11 cellular contexts compared by ENCODE assay signal in the genomic region with DNA sequence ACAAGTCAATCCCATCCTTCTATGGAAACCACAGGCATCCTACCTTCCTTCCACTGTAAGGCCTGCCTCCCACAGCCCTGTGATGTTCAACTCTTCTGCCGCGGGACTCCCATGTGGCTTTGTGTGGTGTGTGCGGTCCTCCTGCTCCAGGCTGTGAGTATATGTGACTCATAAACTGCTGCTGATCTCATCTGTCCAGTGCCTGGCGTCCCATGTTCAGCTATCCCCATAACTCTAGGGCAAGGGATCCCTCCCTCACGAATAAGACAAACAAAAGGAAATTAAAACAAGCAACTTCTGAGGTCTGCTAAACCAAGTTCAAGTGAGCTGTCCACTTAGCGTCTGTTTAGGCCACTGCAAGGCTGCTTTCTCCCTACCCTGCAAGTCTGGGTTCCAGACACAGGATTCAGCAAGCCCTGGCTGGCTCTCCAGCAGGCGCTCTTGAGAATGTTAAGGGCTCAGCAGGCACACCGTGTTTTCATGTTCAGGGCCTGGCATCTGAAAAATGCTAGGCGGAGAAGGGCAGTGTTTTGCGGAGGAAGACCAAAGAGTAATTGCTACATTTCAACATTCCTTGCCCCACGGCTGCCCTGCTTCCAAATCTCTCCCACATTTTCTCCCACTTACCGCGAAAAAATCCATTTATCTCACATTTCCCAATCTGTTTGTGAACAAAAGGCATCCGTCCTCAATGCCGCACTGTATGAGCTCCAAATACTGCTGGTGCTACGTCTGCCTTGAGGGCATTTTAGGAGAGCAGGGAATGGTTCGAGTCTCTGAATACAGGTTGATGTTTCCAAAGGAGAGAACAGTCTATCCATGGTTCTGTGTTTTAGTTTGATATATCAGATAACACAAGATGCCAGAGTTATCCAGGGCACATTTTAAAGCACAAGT.
DNase-seq lines count a peak whose midpoint lies in the region; ATAC-seq and TF ChIP-seq lines count a peak whose summit lies in the region.
"Had no signal": no experiment of that assay in that cellular context is flagged by ENCODE, and none has a peak within 500 bp of the region (broad histone marks: within the 10 kb centered on the region; RNA-seq: fewer than 3 reads in every experiment).

No MANE protein-coding gene starts in this region.

- no peak overlapping the region for H3K27ac ChIP-seq in ACC112 (ENCODE audit: low read depth, low read length)
- H3K27ac ChIP-seq: WERI-Rb-1 had no signal

- no peaks in the 10 kb centered on the region for H3K36me3 ChIP-seq in ACC112 (ENCODE audit: insufficient read depth, low read length)
- H3K36me3 ChIP-seq: WERI-Rb-1 had no signal

- H3K27ac Mint-ChIP-seq in mesothelial cell of epicardium: peak overlapping the region; percentile 92
- H3K27ac Mint-ChIP-seq: memory B cell had no signal

- DNase-seq in NCI-H226 (peak; percentile 98), mesothelial cell of epicardium (ENCODE audit: low spot score in 2 of 2, unreplicated experiment in 2 of 2) (peak; percentile 24 to 54), NCI-H82 (lab: John Stamatoyannopoulos, UW) (no peak), germinal center (ENCODE audit: low spot score) (no peak), NCI-H1092 treated with DMSO at 0.1 percent for 48 hours (lab: John Stamatoyannopoulos, UW) (no peak), NCI-H526 (lab: John Stamatoyannopoulos, UW) (no peak)
- DNase-seq: WERI-Rb-1 had no signal

- H3K27me3 Mint-ChIP-seq in mesothelial cell of epicardium (ENCODE audit: low read depth): no peaks in the 10 kb centered on the region
- H3K27me3 Mint-ChIP-seq: brain, memory B cell had no signal

- H3K27me3 ChIP-seq in ACC112 (ENCODE audit: insufficient read depth, low read length): no peaks in the 10 kb centered on the region

- H3K4me1 ChIP-seq in ACC112 (ENCODE audit: control insufficient read depth, insufficient read depth, low read length, unreplicated experiment): peaks cover 10% of the 10 kb centered on the region

- peak overlapping the region; percentile 44 for H2AFZ ChIP-seq in ACC112 (ENCODE audit: low read length, unreplicated experiment)

- peaks cover 44% of the 10 kb centered on the region for H3K4me1 Mint-ChIP-seq in mesothelial cell of epicardium
- H3K4me1 Mint-ChIP-seq: memory B cell had no signal

- peak; percentile 62 for ATAC-seq in esophagus mucosa

- TF ChIP-seq CTCF in mesothelial cell of epicardium (IDR thresholded peaks at IDR 0.05; ENCODE audit: unreplicated experiment): no peak

- no peak overlapping the region for H3K4me3 Mint-ChIP-seq in mesothelial cell of epicardium
- H3K4me3 Mint-ChIP-seq: brain, memory B cell had no signal

- peaks cover 2% of the 10 kb centered on the region for H3K36me3 Mint-ChIP-seq in mesothelial cell of epicardium
- H3K36me3 Mint-ChIP-seq: memory B cell had no signal

- H3K4me3 ChIP-seq in ACC112 (ENCODE audit: low read depth, low read length): no peak overlapping the region

- no peaks in the 10 kb centered on the region for H3K79me2 ChIP-seq in ACC112 (ENCODE audit: control insufficient read depth, insufficient read depth, low read length, unreplicated experiment)

- H3K9me3 Mint-ChIP-seq in mesothelial cell of epicardium: peaks cover 3% of the 10 kb centered on the region

Comparison
In these comparisons a context has a peak if more than half of its experiments do, and no peak if none do; other contexts are left out.
1. DNase-seq: peak in NCI-H226 (single experiment) and mesothelial cell of epicardium (2 of 2); none in NCI-H82 (single experiment), germinal center (single experiment), NCI-H1092 treated with DMSO at 0.1 percent for 48 hours (single experiment) and NCI-H526 (0 of 2).